In genomic region chr4:164251257-164251656, GRCh38 we compare ENCODE assay signal across 17 cellular contexts.
"Had no signal": no experiment of that assay in that cellular context is flagged by ENCODE, and none has a peak within 500 bp of the region (broad histone marks: within the 10 kb centered on the region; RNA-seq: fewer than 3 reads in every experiment).

No MANE protein-coding gene starts in this region.

- H3K27ac ChIP-seq: ascending aorta, sigmoid colon, spleen had no signal

- H3K4me1 ChIP-seq: ascending aorta, sigmoid colon, spleen had no signal

- H3K4me3 ChIP-seq: ascending aorta, sigmoid colon, spleen had no signal

- H3K4me3 Mint-ChIP-seq: activated CD4-positive, alpha-beta memory T cell treated with anti-CD3 and anti-CD28 coated beads for 36 hours; activated CD4-positive, alpha-beta T cell treated with anti-CD3 and anti-CD28 coated beads for 36 hours; activated CD8-positive, alpha-beta memory T cell treated with anti-CD3 and anti-CD28 coated beads, Interleukin-2, amount 10 ng/mL, durations not matched to agents 7 days and 5 days; activated naive CD4-positive, alpha-beta T cell treated with anti-CD3 and anti-CD28 coated beads for 36 hours; endodermal cell; natural killer cell treated with Interleukin-12 subunit alpha and Interleukin-12 subunit beta and Interleukin-15 and Interleukin-18, amount 100 ng/mL, for 72 hours; stimulated activated naive CD8-positive, alpha-beta T cell treated with anti-CD3 and anti-CD28 coated beads, Interleukin-15, amount 100 ng/mL, for 72 hours had no signal

- H3K9me3 ChIP-seq: ascending aorta, sigmoid colon, spleen had no signal

- H3K27ac Mint-ChIP-seq: activated CD4-positive, alpha-beta memory T cell treated with anti-CD3 and anti-CD28 coated beads for 36 hours; activated CD4-positive, alpha-beta T cell treated with anti-CD3 and anti-CD28 coated beads for 36 hours; activated CD8-positive, alpha-beta memory T cell treated with anti-CD3 and anti-CD28 coated beads, Interleukin-2, amount 10 ng/mL, durations not matched to agents 7 days and 5 days; activated naive CD4-positive, alpha-beta T cell treated with anti-CD3 and anti-CD28 coated beads for 36 hours; activated T-helper 2 cell treated with anti-CD3 and anti-CD28 coated beads, Interferon-gamma antibody, Interleukin-2, Interleukin-4, amounts not matched to agents 10 μg/mL and 5 μg/mL and 100 μg/mL, durations not matched to agents 14 hours and 24 hours and 36 hours; endodermal cell; natural killer cell treated with Interleukin-12 subunit alpha and Interleukin-12 subunit beta and Interleukin-15 and Interleukin-18, amount 100 ng/mL, for 72 hours; stimulated activated naive CD8-positive, alpha-beta T cell treated with anti-CD3 and anti-CD28 coated beads, Interleukin-15, amount 100 ng/mL, for 72 hours had no signal

- H3K27me3 ChIP-seq: ascending aorta, sigmoid colon, spleen had no signal

- DNase-seq: activated CD4-positive, alpha-beta memory T cell treated with anti-CD3 and anti-CD28 coated beads for 36 hours; activated CD4-positive, alpha-beta T cell treated with anti-CD3 and anti-CD28 coated beads for 36 hours; activated CD8-positive, alpha-beta memory T cell treated with anti-CD3 and anti-CD28 coated beads, Interleukin-2, amount 10 ng/mL, durations not matched to agents 7 days and 5 days; activated naive CD4-positive, alpha-beta T cell treated with anti-CD3 and anti-CD28 coated beads for 36 hours; activated T-cell treated with anti-CD3 and anti-CD28 coated beads, Interleukin-2, amount 50 U/mL, for 1 hour; endodermal cell; kidney glomerular epithelial cell; left ventricle myocardium superior; mesendoderm; occipital lobe; sigmoid colon; spleen; stimulated activated naive CD8-positive, alpha-beta T cell treated with anti-CD3 and anti-CD28 coated beads, Interleukin-15, amount 100 ng/mL, for 72 hours; T-helper 2 cell had no signal

- H3K36me3 ChIP-seq: ascending aorta, sigmoid colon, spleen had no signal

- H3K36me3 Mint-ChIP-seq: activated CD4-positive, alpha-beta memory T cell treated with anti-CD3 and anti-CD28 coated beads for 36 hours; activated CD8-positive, alpha-beta memory T cell treated with anti-CD3 and anti-CD28 coated beads, Interleukin-2, amount 10 ng/mL, durations not matched to agents 7 days and 5 days; natural killer cell treated with Interleukin-12 subunit alpha and Interleukin-12 subunit beta and Interleukin-15 and Interleukin-18, amount 100 ng/mL, for 72 hours had no signal

- ATAC-seq: activated CD4-positive, alpha-beta T cell treated with anti-CD3 and anti-CD28 coated beads for 36 hours; activated CD8-positive, alpha-beta memory T cell treated with anti-CD3 and anti-CD28 coated beads, Interleukin-2, amount 10 ng/mL, durations not matched to agents 7 days and 5 days; left ventricle myocardium superior; natural killer cell treated with Interleukin-12 subunit alpha and Interleukin-12 subunit beta and Interleukin-15 and Interleukin-18, amount 100 ng/mL, for 72 hours; stimulated activated naive CD8-positive, alpha-beta T cell treated with anti-CD3 and anti-CD28 coated beads, Interleukin-15, amount 100 ng/mL, for 72 hours had no signal

- H3K9me3 Mint-ChIP-seq: activated CD4-positive, alpha-beta memory T cell treated with anti-CD3 and anti-CD28 coated beads for 36 hours; activated naive CD4-positive, alpha-beta T cell treated with anti-CD3 and anti-CD28 coated beads for 36 hours; activated T-helper 2 cell treated with anti-CD3 and anti-CD28 coated beads, Interferon-gamma antibody, Interleukin-2, Interleukin-4, amounts not matched to agents 10 μg/mL and 5 μg/mL and 100 μg/mL, durations not matched to agents 14 hours and 24 hours and 36 hours; endodermal cell; stimulated activated naive CD8-positive, alpha-beta T cell treated with anti-CD3 and anti-CD28 coated beads, Interleukin-15, amount 100 ng/mL, for 72 hours had no signal

- H3K4me1 Mint-ChIP-seq: activated CD4-positive, alpha-beta T cell treated with anti-CD3 and anti-CD28 coated beads for 36 hours; activated CD8-positive, alpha-beta memory T cell treated with anti-CD3 and anti-CD28 coated beads, Interleukin-2, amount 10 ng/mL, durations not matched to agents 7 days and 5 days; stimulated activated naive CD8-positive, alpha-beta T cell treated with anti-CD3 and anti-CD28 coated beads, Interleukin-15, amount 100 ng/mL, for 72 hours had no signal

- H3K27me3 Mint-ChIP-seq: activated CD4-positive, alpha-beta memory T cell treated with anti-CD3 and anti-CD28 coated beads for 36 hours; activated CD4-positive, alpha-beta T cell treated with anti-CD3 and anti-CD28 coated beads for 36 hours; activated CD8-positive, alpha-beta memory T cell treated with anti-CD3 and anti-CD28 coated beads, Interleukin-2, amount 10 ng/mL, durations not matched to agents 7 days and 5 days; natural killer cell treated with Interleukin-12 subunit alpha and Interleukin-12 subunit beta and Interleukin-15 and Interleukin-18, amount 100 ng/mL, for 72 hours; stimulated activated naive CD8-positive, alpha-beta T cell treated with anti-CD3 and anti-CD28 coated beads, Interleukin-15, amount 100 ng/mL, for 72 hours had no signal
